21 cellular contexts compared by ENCODE assay signal in genomic region chr4:181008164-181008563, GRCh38.
DNase-seq lines count a peak whose midpoint lies in the region; ATAC-seq and TF ChIP-seq lines count a peak whose summit lies in the region.
"Had no signal": no experiment of that assay in that cellular context is flagged by ENCODE, and none has a peak within 500 bp of the region (broad histone marks: within the 10 kb centered on the region; RNA-seq: fewer than 3 reads in every experiment).

No MANE protein-coding gene starts in this region.

- H3K4me3 ChIP-seq in brain microvascular endothelial cell (ENCODE audit: low read depth, low read length): no peak overlapping the region
- H3K4me3 ChIP-seq: gastroesophageal sphincter, lower lobe of right lung, SJSA1, spleen, testis had no signal

- peak overlapping the region; percentile 55 for H3K27ac ChIP-seq in brain microvascular endothelial cell
- H3K27ac ChIP-seq: gastroesophageal sphincter, lower lobe of right lung, SJSA1, spleen, testis had no signal

- in situ Hi-C loops in Caki2 (cut with HindIII; ENCODE audit: low pct_unique_long_range_greater_than_20kb, low sequenced_read_pairs): no loop called here
- in situ Hi-C loops in brain microvascular endothelial cell (cut with HindIII; ENCODE audit: low pct_ligation_motif_present, low sequenced_read_pairs): no loop called here

- no peak for ATAC-seq in GM19452 (IDR thresholded peaks at IDR 0.05; ENCODE audit: unreplicated experiment)
- ATAC-seq: gastroesophageal sphincter; lower lobe of right lung; naive thymus-derived CD4-positive, alpha-beta T cell had no signal

- DNase-seq in Caki2 (ENCODE audit: low read depth) (peak; percentile 89), M059J (ENCODE audit: low read depth) (peak; percentile 81), brain microvascular endothelial cell (peak; percentile 56), myocyte (ENCODE audit: low read depth) (peak; percentile 2), D341Med (ENCODE audit: low spot score) (no peak), DMS 273 treated with DMSO at 0.1 percent for 48 hours (lab: John Stamatoyannopoulos, UW) (no peak)
- DNase-seq in stimulated activated CD4-positive, alpha-beta T cell treated with anti-CD3 and anti-CD28 coated beads, Interleukin-4, amount 100 ng/mL, for 1 hour: no peak
- DNase-seq: activated effector memory CD4-positive, alpha-beta T cell treated with anti-CD3 and anti-CD28 coated beads, Interleukin-2, amount 50 U/mL, for 16 hours; amygdala; lower lobe of right lung; MV-4-11; naive thymus-derived CD4-positive, alpha-beta T cell; NCI-H2081; NCI-H510A; posterior cingulate gyrus; spleen; T-helper 9 cell; testis had no signal

- H3K27me3 ChIP-seq in brain microvascular endothelial cell (replicated peaks): no peaks in the 10 kb centered on the region
- H3K27me3 ChIP-seq: gastroesophageal sphincter, SJSA1, spleen, testis had no signal

- TF ChIP-seq CTCF in brain microvascular endothelial cell (IDR thresholded peaks at IDR 0.05; ENCODE audit: low read depth, low read length, missing control alignments): no peak

- H3K36me3 ChIP-seq in brain microvascular endothelial cell (replicated peaks): no peaks in the 10 kb centered on the region
- H3K36me3 ChIP-seq: gastroesophageal sphincter, lower lobe of right lung, SJSA1, spleen had no signal

Comparison
In these comparisons a context has a peak if more than half of its experiments do, and no peak if none do; other contexts are left out.
1. DNase-seq: peak in Caki2 (single experiment), M059J (single experiment), brain microvascular endothelial cell (single experiment) and myocyte (single experiment); none in stimulated activated CD4-positive, alpha-beta T cell treated with anti-CD3 and anti-CD28 coated beads, Interleukin-4, amount 100 ng/mL, for 1 hour (single experiment), D341Med (single experiment) and DMS 273 treated with DMSO at 0.1 percent for 48 hours (single experiment).